ENCODE assay signal across 20 cellular contexts in the genomic region with DNA sequence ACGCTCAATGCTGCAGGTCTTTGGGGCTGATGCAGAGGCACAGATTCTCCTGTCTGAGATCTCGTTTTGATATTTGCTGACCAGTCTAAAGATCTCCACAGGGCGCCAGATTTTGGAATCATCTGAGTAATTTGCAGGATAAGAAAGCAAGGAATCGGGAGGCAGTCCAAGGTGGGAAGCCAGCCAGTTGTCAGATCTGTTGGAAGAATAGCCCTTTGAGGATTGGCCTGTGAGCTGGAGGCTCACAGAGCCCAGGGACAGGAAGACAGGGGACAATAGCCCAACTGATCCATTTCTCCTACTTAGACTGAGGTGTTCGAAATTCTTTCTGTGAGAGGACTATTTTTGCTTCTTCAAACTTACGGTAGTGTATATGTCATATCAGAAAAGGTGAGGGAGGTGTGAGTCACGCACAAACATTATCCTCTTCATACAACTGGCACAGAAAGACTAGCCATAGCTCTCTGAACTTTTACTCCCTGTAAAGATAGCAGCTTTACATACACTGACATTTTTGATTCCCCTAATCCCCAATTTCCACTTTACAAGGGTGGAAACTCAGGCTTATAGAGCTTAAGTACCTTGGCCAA. TPM values are rescaled to one million over a fixed set of nuclear protein-coding genes. Genes with fewer than 3 reads are reported as not detected.
DNase-seq lines count a peak whose midpoint lies in the region; ATAC-seq and TF ChIP-seq lines count a peak whose summit lies in the region.
"Had no signal": no experiment of that assay in that cellular context is flagged by ENCODE, and none has a peak within 500 bp of the region (broad histone marks: within the 10 kb centered on the region; RNA-seq: fewer than 3 reads in every experiment).

No MANE protein-coding gene starts in this region.

- H3K9me3 Mint-ChIP-seq in activated CD4-positive, alpha-beta memory T cell treated with anti-CD3 and anti-CD28 coated beads for 36 hours: no peaks in the 10 kb centered on the region
- no peaks in the 10 kb centered on the region for H3K9me3 Mint-ChIP-seq in activated CD4-positive, alpha-beta memory T cell treated with anti-CD3 and anti-CD28 coated beads, Interleukin-2, amount 10 ng/mL, durations not matched to agents 7 days and 5 days
- H3K9me3 Mint-ChIP-seq: natural killer cell treated with Interleukin-12 subunit alpha and Interleukin-12 subunit beta and Interleukin-15 and Interleukin-18, amount 100 ng/mL, for 72 hours had no signal

- H3K27ac Mint-ChIP-seq in activated CD4-positive, alpha-beta memory T cell treated with anti-CD3 and anti-CD28 coated beads for 36 hours: peak overlapping the region; percentile 68
- H3K27ac Mint-ChIP-seq in activated CD4-positive, alpha-beta memory T cell treated with anti-CD3 and anti-CD28 coated beads, Interleukin-2, amount 10 ng/mL, durations not matched to agents 7 days and 5 days: no peak overlapping the region

- peaks cover 25% of the 10 kb centered on the region for H3K4me1 Mint-ChIP-seq in activated CD4-positive, alpha-beta memory T cell treated with anti-CD3 and anti-CD28 coated beads for 36 hours (ENCODE audit: low read depth)
- H3K4me1 Mint-ChIP-seq in activated CD4-positive, alpha-beta memory T cell treated with anti-CD3 and anti-CD28 coated beads, Interleukin-2, amount 10 ng/mL, durations not matched to agents 7 days and 5 days: peaks cover 11% of the 10 kb centered on the region

- H3K27me3 ChIP-seq in dorsolateral prefrontal cortex: peaks cover 0 to 66% (median 7%) of the 10 kb centered on the region in 45 donors

- intact Hi-C loops in activated CD4-positive, alpha-beta memory T cell treated with anti-CD3 and anti-CD28 coated beads for 36 hours (cut with micrococcal nuclease): no loop called here
- intact Hi-C loops in dorsolateral prefrontal cortex (cut with DNase I) (loop anchor here in 1 of 2 donors (5.0 kb wide), 1 partner anchor 60 kb away; no protein-coding TSS in a partner anchor), left colon (cut with DNase I, micrococcal nuclease) (no loop called here)

- POLR2A ChIA-PET in activated CD4-positive, alpha-beta memory T cell treated with anti-CD3 and anti-CD28 coated beads for 36 hours (lab: Charles Lee): no interaction called here
- POLR2A ChIA-PET in activated CD4-positive, alpha-beta memory T cell treated with anti-CD3 and anti-CD28 coated beads, Interleukin-2, amount 10 ng/mL, durations not matched to agents 7 days and 5 days (lab: Charles Lee): no interaction called here

- H3K27ac ChIP-seq in dorsolateral prefrontal cortex: peak overlapping the region in 57 of 59 donors; percentile 16 to 98 (median 84)
- H3K27ac ChIP-seq: stomach had no signal

- no peak overlapping the region for H3K4me3 Mint-ChIP-seq in activated CD4-positive, alpha-beta memory T cell treated with anti-CD3 and anti-CD28 coated beads for 36 hours
- no peak overlapping the region for H3K4me3 Mint-ChIP-seq in activated CD4-positive, alpha-beta memory T cell treated with anti-CD3 and anti-CD28 coated beads, Interleukin-2, amount 10 ng/mL, durations not matched to agents 7 days and 5 days
- H3K4me3 Mint-ChIP-seq: natural killer cell treated with Interleukin-12 subunit alpha and Interleukin-12 subunit beta and Interleukin-15 and Interleukin-18, amount 100 ng/mL, for 72 hours had no signal

- no peaks in the 10 kb centered on the region for H3K27me3 Mint-ChIP-seq in activated CD4-positive, alpha-beta memory T cell treated with anti-CD3 and anti-CD28 coated beads for 36 hours
- H3K27me3 Mint-ChIP-seq in activated CD4-positive, alpha-beta memory T cell treated with anti-CD3 and anti-CD28 coated beads, Interleukin-2, amount 10 ng/mL, durations not matched to agents 7 days and 5 days: no peaks in the 10 kb centered on the region

- CTCF ChIA-PET in activated CD4-positive, alpha-beta memory T cell treated with anti-CD3 and anti-CD28 coated beads for 36 hours (lab: Charles Lee): no interaction called here
- CTCF ChIA-PET in activated CD4-positive, alpha-beta memory T cell treated with anti-CD3 and anti-CD28 coated beads, Interleukin-2, amount 10 ng/mL, durations not matched to agents 7 days and 5 days (lab: Charles Lee): no interaction called here

- no peak for DNase-seq in activated CD4-positive, alpha-beta memory T cell treated with anti-CD3 and anti-CD28 coated beads for 36 hours
- DNase-seq in activated CD4-positive, alpha-beta memory T cell treated with anti-CD3 and anti-CD28 coated beads, Interleukin-2, amount 10 ng/mL, durations not matched to agents 7 days and 5 days: no peak
- DNase-seq in NCI-H226 (peak; percentile 8), dorsolateral prefrontal cortex (peak; percentile 18 to 88 (median 64)), pons (ENCODE audit: low spot score) (peak; percentile 87), Kasumi-1 (lab: John Stamatoyannopoulos, UW) (no peak), left colon (no peak), A172 (ENCODE audit: low spot score) (no peak)
- DNase-seq: activated CD4-positive, alpha-beta T cell treated with anti-CD3 and anti-CD28 coated beads, Interleukin-2, amount 50 U/mL, for 4 hours; gastrocnemius medialis; HCEC 1CT; KG1; NCI-H1092 treated with DMSO at 0.1 percent for 48 hours; NCI-H748 treated with DMSO at 0.1 percent for 48 hours; stomach had no signal

- no peak for ATAC-seq in left colon
- ATAC-seq: gastrocnemius medialis; natural killer cell treated with Interleukin-12 subunit alpha and Interleukin-12 subunit beta and Interleukin-15 and Interleukin-18, amount 100 ng/mL, for 72 hours; Panc1; SK-N-SH treated with all-trans-retinoic acid at 6 μM for 48 hours had no signal

- TF ChIP-seq CTCF in dorsolateral prefrontal cortex (IDR thresholded peaks at IDR 0.05 in 54 of 56, conservative IDR thresholded peaks at IDR 0.05 in 2 of 56; ENCODE audit: low read depth in 1 of 56, partially characterized antibody in 56 of 56): peak in 5 of 56 donors; percentile 3 to 15 (median 11)

- no peaks in the 10 kb centered on the region for H3K36me3 Mint-ChIP-seq in activated CD4-positive, alpha-beta memory T cell treated with anti-CD3 and anti-CD28 coated beads for 36 hours
- no peaks in the 10 kb centered on the region for H3K36me3 Mint-ChIP-seq in activated CD4-positive, alpha-beta memory T cell treated with anti-CD3 and anti-CD28 coated beads, Interleukin-2, amount 10 ng/mL, durations not matched to agents 7 days and 5 days (ENCODE audit: low read depth)
- H3K36me3 Mint-ChIP-seq: natural killer cell treated with Interleukin-12 subunit alpha and Interleukin-12 subunit beta and Interleukin-15 and Interleukin-18, amount 100 ng/mL, for 72 hours had no signal

- H3K4me3 ChIP-seq in dorsolateral prefrontal cortex: peak overlapping the region in 47 of 59 donors; percentile 1 to 60 (median 30)
- H3K4me3 ChIP-seq: lung, stomach had no signal

RNA-seq across cellular contexts. Expression of gene DIPK2B, which starts 8.8 kb away (rescaled TPM):
- total RNA-seq in activated CD4-positive, alpha-beta memory T cell treated with anti-CD3 and anti-CD28 coated beads for 36 hours: not detected
- total RNA-seq in activated CD4-positive, alpha-beta memory T cell treated with anti-CD3 and anti-CD28 coated beads, Interleukin-2, amount 10 ng/mL, durations not matched to agents 7 days and 5 days: not detected
- total RNA-seq in dorsolateral prefrontal cortex: 10 to 100 TPM in 53 of 120 experiments, 1 to 10 TPM in 67; 3.5 to 24.3 (median 9.7) TPM
- 1 to 10 TPM; 2.2 to 3.0 TPM for total RNA-seq in left colon
- total RNA-seq in A172 (2014; rRNA removed; shearing (Covaris generic)): not detected in 2 replicates
- total RNA-seq: epithelial cell of proximal tubule; natural killer cell treated with Interleukin-12 subunit alpha and Interleukin-12 subunit beta and Interleukin-15 and Interleukin-18, amount 100 ng/mL, for 72 hours had no signal

Comparison
In these comparisons a context has a peak if more than half of its experiments do, and no peak if none do; other contexts are left out.
1. DNase-seq: peak in NCI-H226 (single experiment), dorsolateral prefrontal cortex (10 of 10) and pons (single experiment); none in activated CD4-positive, alpha-beta memory T cell treated with anti-CD3 and anti-CD28 coated beads for 36 hours (single experiment), activated CD4-positive, alpha-beta memory T cell treated with anti-CD3 and anti-CD28 coated beads, Interleukin-2, amount 10 ng/mL, durations not matched to agents 7 days and 5 days (single experiment), Kasumi-1 (0 of 2), left colon (0 of 2) and A172 (single experiment).